19 cellular contexts compared by ENCODE assay signal in genomic region chr17:77668518-77668917, GRCh38.
DNase-seq lines count a peak whose midpoint lies in the region; ATAC-seq and TF ChIP-seq lines count a peak whose summit lies in the region.
"Had no signal": no experiment of that assay in that cellular context is flagged by ENCODE, and none has a peak within 500 bp of the region (broad histone marks: within the 10 kb centered on the region; RNA-seq: fewer than 3 reads in every experiment).

No MANE protein-coding gene starts in this region.

- intact Hi-C loops in natural killer cell (cut with micrococcal nuclease), result loop anchor here (10.0 kb wide), 1 partner anchor 344 kb away; no protein-coding TSS in a partner anchor

- no peak for TF ChIP-seq CTCF in HEK293 (tag by site-specific recombination; IDR thresholded peaks at IDR 0.05)
- TF ChIP-seq CTCF in natural killer cell (IDR thresholded peaks at IDR 0.05), result no peak

- H3K36me3 Mint-ChIP-seq in activated T-cell treated with anti-CD3 and anti-CD28 coated beads, Interleukin-2, amount 50 U/mL, for 4 hours (ENCODE audit: insufficient read depth), result peaks cover 22% of the 10 kb centered on the region
- H3K36me3 Mint-ChIP-seq in activated CD8-positive, alpha-beta T cell treated with anti-CD3 and anti-CD28 coated beads, Interleukin-2, amount 10 ng/mL, durations not matched to agents 7 days and 5 days (ENCODE audit: low read depth), result peaks cover 49% of the 10 kb centered on the region
- H3K36me3 Mint-ChIP-seq in natural killer cell, result peaks cover 9% of the 10 kb centered on the region

- H3K27me3 Mint-ChIP-seq in activated T-cell treated with anti-CD3 and anti-CD28 coated beads, Interleukin-2, amount 50 U/mL, for 4 hours (ENCODE audit: low read depth), result no peaks in the 10 kb centered on the region
- H3K27me3 Mint-ChIP-seq in activated CD8-positive, alpha-beta T cell treated with anti-CD3 and anti-CD28 coated beads, Interleukin-2, amount 10 ng/mL, durations not matched to agents 7 days and 5 days (ENCODE audit: low read depth), result no peaks in the 10 kb centered on the region
- no peaks in the 10 kb centered on the region for H3K27me3 Mint-ChIP-seq in natural killer cell (ENCODE audit: low read depth in 2 of 2)

- H3K27ac ChIP-seq in HEK293 (ENCODE audit: extremely low read depth, low read depth, low read length), result no peak overlapping the region
- H3K27ac ChIP-seq: ascending aorta, right atrium auricular region, testis had no signal

- H3K4me3 Mint-ChIP-seq in activated T-cell treated with anti-CD3 and anti-CD28 coated beads, Interleukin-2, amount 50 U/mL, for 4 hours, result peak overlapping the region; percentile 50
- peak overlapping the region; percentile 41 for H3K4me3 Mint-ChIP-seq in activated CD8-positive, alpha-beta T cell treated with anti-CD3 and anti-CD28 coated beads, Interleukin-2, amount 10 ng/mL, durations not matched to agents 7 days and 5 days
- peak overlapping the region; percentile 78 for H3K4me3 Mint-ChIP-seq in natural killer cell
- H3K4me3 Mint-ChIP-seq: memory B cell had no signal

- CTCF ChIA-PET in HEK293 (lab: Yijun Ruan, JAX), result no interaction called here
- CTCF ChIA-PET in activated CD8-positive, alpha-beta T cell treated with anti-CD3 and anti-CD28 coated beads, Interleukin-2, amount 10 ng/mL, durations not matched to agents 7 days and 5 days (lab: Charles Lee), result interaction anchor here (1.1 kb wide), 1 partner anchor 126 kb away, joined by 3 read pairs; no protein-coding TSS in a partner anchor

- peaks cover 52% of the 10 kb centered on the region for H3K4me1 Mint-ChIP-seq in activated T-cell treated with anti-CD3 and anti-CD28 coated beads, Interleukin-2, amount 50 U/mL, for 4 hours (ENCODE audit: low read depth)
- peaks cover 48% of the 10 kb centered on the region for H3K4me1 Mint-ChIP-seq in activated CD8-positive, alpha-beta T cell treated with anti-CD3 and anti-CD28 coated beads, Interleukin-2, amount 10 ng/mL, durations not matched to agents 7 days and 5 days (ENCODE audit: low read depth)
- peaks cover 35 to 42% of the 10 kb centered on the region in 2 donors for H3K4me1 Mint-ChIP-seq in natural killer cell

- ATAC-seq in activated T-cell treated with anti-CD3 and anti-CD28 coated beads, Interleukin-2, amount 50 U/mL, for 4 hours, result no peak
- no peak for ATAC-seq in activated CD8-positive, alpha-beta T cell treated with anti-CD3 and anti-CD28 coated beads, Interleukin-2, amount 10 ng/mL, durations not matched to agents 7 days and 5 days
- no peak for ATAC-seq in natural killer cell
- ATAC-seq in HG03354 (IDR thresholded peaks at IDR 0.05; ENCODE audit: poor library complexity, severe bottlenecking, unreplicated experiment), result no peak
- no peak for ATAC-seq in GM21825 (IDR thresholded peaks at IDR 0.05; ENCODE audit: unreplicated experiment)
- ATAC-seq: esophagus mucosa had no signal

- H3K27ac Mint-ChIP-seq in activated CD8-positive, alpha-beta T cell treated with anti-CD3 and anti-CD28 coated beads, Interleukin-2, amount 10 ng/mL, durations not matched to agents 7 days and 5 days, result peak overlapping the region; percentile 40
- peak overlapping the region; percentile 5 to 71 for H3K27ac Mint-ChIP-seq in natural killer cell
- H3K27ac Mint-ChIP-seq: memory B cell had no signal

- no peak for DNase-seq in activated T-cell treated with anti-CD3 and anti-CD28 coated beads, Interleukin-2, amount 50 U/mL, for 4 hours
- no peak for DNase-seq in activated T-cell treated with anti-CD3 and anti-CD28 coated beads, Interleukin-2, amount 50 U/mL, for 48 hours
- DNase-seq in activated CD8-positive, alpha-beta T cell treated with anti-CD3 and anti-CD28 coated beads, Interleukin-2, amount 10 ng/mL, durations not matched to agents 7 days and 5 days, result no peak
- DNase-seq in natural killer cell, result no peak
- DNase-seq in DMS153 treated with DMSO at 0.1 percent for 48 hours (lab: John Stamatoyannopoulos, UW; ENCODE audit: unreplicated experiment), result no peak
- DNase-seq: ACHN, C1 segment of cervical spinal cord, GF-D8, IMR-90, NCI-H146, NCI-H69, testis had no signal

- H3K36me3 ChIP-seq in HEK293 (ENCODE audit: control insufficient read depth in 2 of 2, insufficient read depth in 1 of 2, low read length in 2 of 2), result no peaks in the 10 kb centered on the region
- H3K36me3 ChIP-seq: ascending aorta, right atrium auricular region had no signal

- POLR2A ChIA-PET in HEK293 (lab: Yijun Ruan, JAX), result no interaction called here
- POLR2A ChIA-PET in activated CD8-positive, alpha-beta T cell treated with anti-CD3 and anti-CD28 coated beads, Interleukin-2, amount 10 ng/mL, durations not matched to agents 7 days and 5 days (lab: Charles Lee), result no interaction called here

- peaks cover 18% of the 10 kb centered on the region for H3K9me3 Mint-ChIP-seq in activated T-cell treated with anti-CD3 and anti-CD28 coated beads, Interleukin-2, amount 50 U/mL, for 4 hours
- H3K9me3 Mint-ChIP-seq in activated CD8-positive, alpha-beta T cell treated with anti-CD3 and anti-CD28 coated beads, Interleukin-2, amount 10 ng/mL, durations not matched to agents 7 days and 5 days (ENCODE audit: insufficient read depth), result peaks cover 15% of the 10 kb centered on the region
- peaks cover 0 to 2% of the 10 kb centered on the region in 2 donors for H3K9me3 Mint-ChIP-seq in natural killer cell

- H3K9me3 ChIP-seq in HEK293 (ENCODE audit: control insufficient read depth, insufficient read depth, low read depth, low read length), result no peaks in the 10 kb centered on the region
- H3K9me3 ChIP-seq: testis had no signal

- H3K4me1 ChIP-seq in HEK293 (ENCODE audit: control insufficient read depth, insufficient read depth, low read length), result no peaks in the 10 kb centered on the region
- H3K4me1 ChIP-seq: ascending aorta, testis had no signal

- no peak overlapping the region for H3K4me3 ChIP-seq in HEK293 (ENCODE audit: low read depth, low read length)
- H3K4me3 ChIP-seq: ascending aorta, right atrium auricular region, testis had no signal

TF ChIP-seq in HEK293, 187 proteins besides CTCF, POLR2A, EP300 and RAD21 (continues in another document):
- TF ChIP-seq ZNF132 (tag by site-specific recombination; IDR thresholded peaks at IDR 0.05; ENCODE audit: borderline replicate concordance) (no peak), ZNF544 (tag by site-specific recombination; IDR thresholded peaks at IDR 0.05) (no peak), SETDB1 (IDR thresholded peaks at IDR 0.05; ENCODE audit: insufficient read length, low read length) (peak; percentile 94), ZNF280D (tag by site-specific recombination; IDR thresholded peaks at IDR 0.05) (0 out of 2 replicates have a peak, but pooled peaks have one; percentile 56), SP7 (tag by site-specific recombination; IDR thresholded peaks at IDR 0.05) (peak; percentile 12; the same call in 1 of the 2 replicates), INSM2 (tag by site-specific recombination; IDR thresholded peaks at IDR 0.05) (no peak), ZFP69B (tag by site-specific recombination; IDR thresholded peaks at IDR 0.05) (no peak), REPIN1 (tag by site-specific recombination; IDR thresholded peaks at IDR 0.05; ENCODE audit: low read depth) (no peak), TRIM28 (IDR thresholded peaks at IDR 0.05; ENCODE audit: borderline replicate concordance, low read length) (peak; percentile 57; the same call in 1 of the 2 replicates), ZNF138 (tag by site-specific recombination; IDR thresholded peaks at IDR 0.05; ENCODE audit: borderline replicate concordance) (no peak), ZNF610 (tag by site-specific recombination; IDR thresholded peaks at IDR 0.05; ENCODE audit: borderline replicate concordance) (0 out of 2 replicates have a peak, but pooled peaks have one; percentile 54)
